ENCODE assay signal across 10 cellular contexts in genomic region chr11:130478204-130478701, GRCh38. TPM values are rescaled to one million over a fixed set of nuclear protein-coding genes. Genes with fewer than 3 reads are reported as not detected.
DNase-seq lines count a peak whose midpoint lies in the region; ATAC-seq and TF ChIP-seq lines count a peak whose summit lies in the region.
"Had no signal": no experiment of that assay in that cellular context is flagged by ENCODE, and none has a peak within 500 bp of the region (broad histone marks: within the 10 kb centered on the region; RNA-seq: fewer than 3 reads in every experiment).

No MANE protein-coding gene starts in this region.

- DNase-seq in GM20000 (ENCODE audit: low spot score) (peak; percentile 7), adipocyte (ENCODE audit: low read depth) (peak; percentile 88), left ventricle myocardium inferior (peak; percentile 78), NCI-H2107 (lab: John Stamatoyannopoulos, UW) (no peak), middle frontal gyrus (ENCODE audit: extremely low spot score, low spot score) (no peak)
- DNase-seq in activated naive CD4-positive, alpha-beta T cell treated with Interleukin-2 at 50 U/mL for 16 hours: no peak
- DNase-seq: activated CD4-positive, alpha-beta T cell treated with anti-CD3 and anti-CD28 coated beads for 48 hours; Karpas-422 had no signal

- H3K9me3 ChIP-seq in adipocyte (ENCODE audit: control insufficient read depth, low read length): no peaks in the 10 kb centered on the region
- H3K9me3 ChIP-seq in left ventricle myocardium inferior (replicated peaks): no peaks in the 10 kb centered on the region
- no peaks in the 10 kb centered on the region for H3K9me3 ChIP-seq in skeletal muscle tissue (ENCODE audit: control insufficient read depth in 3 of 3, low read length in 3 of 3)

- H3K36me3 ChIP-seq in adipocyte (ENCODE audit: control insufficient read depth, insufficient read depth, low read length, severe bottlenecking) (peaks cover 35% of the 10 kb centered on the region), left ventricle myocardium inferior (peaks cover 23% of the 10 kb centered on the region), skeletal muscle tissue (ENCODE audit: control insufficient read depth in 3 of 3, insufficient read depth in 3 of 3, low read length in 3 of 3) (peaks cover 0 to 4% (median 0%) of the 10 kb centered on the region in 3 donors)

- H3K4me1 ChIP-seq in adipocyte (ENCODE audit: control insufficient read depth, insufficient read depth, low read length) (peaks cover 61% of the 10 kb centered on the region), left ventricle myocardium inferior (peaks cover 84% of the 10 kb centered on the region), skeletal muscle tissue (ENCODE audit: control insufficient read depth in 3 of 3, insufficient read depth in 3 of 3, low read length in 3 of 3) (peaks cover 22 to 33% (median 27%) of the 10 kb centered on the region in 3 donors)

- TF ChIP-seq CTCF in GM20000 (IDR thresholded peaks at IDR 0.05; ENCODE audit: extremely low read depth, missing control alignments) (no peak), left ventricle myocardium inferior (IDR thresholded peaks at IDR 0.05; ENCODE audit: borderline replicate concordance) (no peak)

- H3K27ac ChIP-seq in left ventricle myocardium inferior (replicated peaks) (peak overlapping the region; percentile 88), skeletal muscle tissue (ENCODE audit: low read depth, low read length) (peak overlapping the region; percentile 72)

- no peaks in the 10 kb centered on the region for H3K27me3 ChIP-seq in adipocyte (replicated peaks; ENCODE audit: control insufficient read depth, insufficient read depth, low read length)
- no peaks in the 10 kb centered on the region for H3K27me3 ChIP-seq in left ventricle myocardium inferior (ENCODE audit: low read depth)
- H3K27me3 ChIP-seq in skeletal muscle tissue (ENCODE audit: control insufficient read depth in 3 of 3, insufficient read depth in 3 of 3, low read length in 3 of 3): no peaks in the 10 kb centered on the region

- no peak for ATAC-seq in GM21825 (IDR thresholded peaks at IDR 0.05; ENCODE audit: unreplicated experiment)

- H3K9ac ChIP-seq in adipocyte (ENCODE audit: low read length) (peak overlapping the region; percentile 82), skeletal muscle tissue (ENCODE audit: low read depth in 1 of 3, low read length in 3 of 3) (peak overlapping the region in 1 of 3 donors; percentile 35)

- intact Hi-C loops in left ventricle myocardium inferior (cut with micrococcal nuclease): no loop called here

- peak overlapping the region; percentile 39 for H3K4me3 ChIP-seq in adipocyte (ENCODE audit: low read length)
- no peak overlapping the region for H3K4me3 ChIP-seq in left ventricle myocardium inferior
- H3K4me3 ChIP-seq in skeletal muscle tissue (ENCODE audit: low read length in 3 of 3): peak overlapping the region in 1 of 3 donors; percentile 16

RNA-seq across cellular contexts. Expression of gene ADAMTS15, which starts 29.8 kb away (rescaled TPM):
- total RNA-seq in left ventricle myocardium inferior (22.9 TPM), skeletal muscle tissue (15.7 TPM)

RNA-seq across cellular contexts. Expression of gene ADAMTS8, which starts 49.8 kb away (rescaled TPM):
- 0.85 TPM for total RNA-seq in left ventricle myocardium inferior
- total RNA-seq in skeletal muscle tissue: 5.7 TPM

Comparison
In these comparisons a context has a peak if more than half of its experiments do, and no peak if none do; other contexts are left out.
1. DNase-seq: peak in GM20000 (single experiment), adipocyte (single experiment) and left ventricle myocardium inferior (single experiment); none in activated naive CD4-positive, alpha-beta T cell treated with Interleukin-2 at 50 U/mL for 16 hours (single experiment), NCI-H2107 (single experiment) and middle frontal gyrus (single experiment).